34 cellular contexts compared by ENCODE assay signal in genomic region chr10:28186887-28187578, GRCh38.
"Had no signal": no experiment of that assay in that cellular context is flagged by ENCODE, and none has a peak within 500 bp of the region (broad histone marks: within the 10 kb centered on the region; RNA-seq: fewer than 3 reads in every experiment).

No MANE protein-coding gene starts in this region.

- H3K27me3 Mint-ChIP-seq: activated CD4-positive, alpha-beta memory T cell treated with anti-CD3 and anti-CD28 coated beads, Interleukin-2, amount 10 ng/mL, durations not matched to agents 7 days and 5 days; activated CD4-positive, alpha-beta T cell treated with anti-CD3 and anti-CD28 coated beads for 36 hours; activated CD4-positive, alpha-beta T cell treated with anti-CD3 and anti-CD28 coated beads, Interleukin-2, amount 10 ng/mL, durations not matched to agents 7 days and 5 days; activated CD8-positive, alpha-beta memory T cell treated with anti-CD3 and anti-CD28 coated beads, Interleukin-2, amount 10 ng/mL, durations not matched to agents 7 days and 5 days; activated naive CD8-positive, alpha-beta T cell treated with anti-CD3 and anti-CD28 coated beads for 36 hours; activated T-cell treated with anti-CD3 and anti-CD28 coated beads, Interleukin-2, amount 50 U/mL, for 24 hours had no signal

- H3K36me3 Mint-ChIP-seq: activated CD8-positive, alpha-beta memory T cell treated with anti-CD3 and anti-CD28 coated beads, Interleukin-2, amount 10 ng/mL, durations not matched to agents 7 days and 5 days; activated naive CD4-positive, alpha-beta T cell treated with anti-CD3 and anti-CD28 coated beads, Interleukin-2, amount 50 U/mL, for 72 hours; WTC11 had no signal

- H3K4me1 Mint-ChIP-seq: activated CD4-positive, alpha-beta memory T cell treated with anti-CD3 and anti-CD28 coated beads, Interleukin-2, amount 10 ng/mL, durations not matched to agents 7 days and 5 days had no signal

- ATAC-seq: activated CD4-positive, alpha-beta T cell treated with anti-CD3 and anti-CD28 coated beads for 36 hours; activated CD4-positive, CD25-positive, alpha-beta regulatory T cell treated with anti-CD3 and anti-CD28 coated beads, Interleukin-2, amount 50 U/mL, for 24 hours; activated CD8-positive, alpha-beta memory T cell treated with anti-CD3 and anti-CD28 coated beads, Interleukin-2, amount 10 ng/mL, durations not matched to agents 7 days and 5 days; activated CD8-positive, alpha-beta T cell treated with anti-CD3 and anti-CD28 coated beads, Interleukin-2, amount 10 ng/mL, durations not matched to agents 7 days and 5 days; activated naive CD4-positive, alpha-beta T cell treated with anti-CD3 and anti-CD28 coated beads, Interleukin-2, amount 50 U/mL, for 72 hours; body of pancreas; WTC11 had no signal

- DNase-seq: activated CD4-positive, alpha-beta memory T cell treated with anti-CD3 and anti-CD28 coated beads, Interleukin-2, amount 10 ng/mL, durations not matched to agents 7 days and 5 days; activated CD4-positive, alpha-beta T cell treated with anti-CD3 and anti-CD28 coated beads for 1 hour; activated CD4-positive, alpha-beta T cell treated with anti-CD3 and anti-CD28 coated beads for 36 hours; activated CD4-positive, alpha-beta T cell treated with anti-CD3 and anti-CD28 coated beads for 48 hours; activated CD4-positive, alpha-beta T cell treated with anti-CD3 and anti-CD28 coated beads, Interleukin-2, amount 10 ng/mL, durations not matched to agents 7 days and 5 days; activated CD4-positive, alpha-beta T cell treated with anti-CD3 and anti-CD28 coated beads, Interleukin-2, amount 50 U/mL, for 48 hours; activated CD4-positive, CD25-positive, alpha-beta regulatory T cell; activated CD8-positive, alpha-beta memory T cell treated with anti-CD3 and anti-CD28 coated beads for 24 hours; activated CD8-positive, alpha-beta memory T cell treated with anti-CD3 and anti-CD28 coated beads, Interleukin-2, amount 10 ng/mL, durations not matched to agents 7 days and 5 days; activated CD8-positive, alpha-beta memory T cell treated with anti-CD3 and anti-CD28 coated beads, Interleukin-2, amount 50 U/mL, for 48 hours; activated CD8-positive, alpha-beta T cell treated with anti-CD3 and anti-CD28 coated beads, Interleukin-2, amount 10 ng/mL, durations not matched to agents 7 days and 5 days; activated effector memory CD4-positive, alpha-beta T cell treated with anti-CD3 and anti-CD28 coated beads, Interleukin-2, amount 50 U/mL, for 16 hours; activated gamma-delta T cell treated with Interleukin-2 at 50 U/mL for 16 hours; activated naive CD4-positive, alpha-beta T cell; activated naive CD4-positive, alpha-beta T cell treated with anti-CD3 and anti-CD28 coated beads for 36 hours; activated naive CD4-positive, alpha-beta T cell treated with anti-CD3 and anti-CD28 coated beads, Interleukin-2, amount 50 U/mL, for 16 hours; activated naive CD8-positive, alpha-beta T cell treated with anti-CD3 and anti-CD28 coated beads for 36 hours; activated T-cell treated with anti-CD3 and anti-CD28 coated beads, Interleukin-2, amount 50 U/mL, for 24 hours; activated T-cell treated with anti-CD3 and anti-CD28 coated beads, Interleukin-2, amount 50 U/mL, for 48 hours; adrenal gland; amniotic stem cell; aorta; body of pancreas; brain microvascular endothelial cell; central memory CD4-positive, alpha-beta T cell; T-helper 1 cell; T-helper 2 cell; T-helper 9 cell; WERI-Rb-1 had no signal

- H3K4me3 Mint-ChIP-seq: activated CD4-positive, alpha-beta memory T cell treated with anti-CD3 and anti-CD28 coated beads, Interleukin-2, amount 10 ng/mL, durations not matched to agents 7 days and 5 days; activated CD4-positive, alpha-beta T cell treated with anti-CD3 and anti-CD28 coated beads for 36 hours; activated CD4-positive, alpha-beta T cell treated with anti-CD3 and anti-CD28 coated beads, Interleukin-2, amount 10 ng/mL, durations not matched to agents 7 days and 5 days; activated CD8-positive, alpha-beta memory T cell treated with anti-CD3 and anti-CD28 coated beads, Interleukin-2, amount 10 ng/mL, durations not matched to agents 7 days and 5 days; activated CD8-positive, alpha-beta T cell treated with anti-CD3 and anti-CD28 coated beads, Interleukin-2, amount 10 ng/mL, durations not matched to agents 7 days and 5 days; activated naive CD4-positive, alpha-beta T cell treated with anti-CD3 and anti-CD28 coated beads for 36 hours; activated naive CD8-positive, alpha-beta T cell treated with anti-CD3 and anti-CD28 coated beads for 36 hours; activated T-cell treated with anti-CD3 and anti-CD28 coated beads, Interleukin-2, amount 50 U/mL, for 24 hours; T-helper 1 cell treated with Interleukin-12 subunit alpha and Interleukin-12 subunit beta and Interleukin-4 antibody, amounts not matched to agents 30 μg/mL and 1 μg/mL, for 36 hours; T-helper 2 cell treated with Interferon-gamma antibody and Interleukin-4, amounts not matched to agents 5 μg/mL and 100 μg/mL, for 36 hours; WTC11 had no signal

- H3K27ac Mint-ChIP-seq: activated CD4-positive, alpha-beta memory T cell treated with anti-CD3 and anti-CD28 coated beads, Interleukin-2, amount 10 ng/mL, durations not matched to agents 7 days and 5 days; activated CD4-positive, alpha-beta T cell treated with anti-CD3 and anti-CD28 coated beads for 36 hours; activated CD4-positive, alpha-beta T cell treated with anti-CD3 and anti-CD28 coated beads, Interleukin-2, amount 10 ng/mL, durations not matched to agents 7 days and 5 days; activated CD8-positive, alpha-beta memory T cell treated with anti-CD3 and anti-CD28 coated beads, Interleukin-2, amount 10 ng/mL, durations not matched to agents 7 days and 5 days; activated CD8-positive, alpha-beta T cell treated with anti-CD3 and anti-CD28 coated beads, Interleukin-2, amount 10 ng/mL, durations not matched to agents 7 days and 5 days; activated naive CD4-positive, alpha-beta T cell treated with anti-CD3 and anti-CD28 coated beads for 36 hours; activated naive CD4-positive, alpha-beta T cell treated with anti-CD3 and anti-CD28 coated beads, Interleukin-2, amount 50 U/mL, for 72 hours; activated naive CD8-positive, alpha-beta T cell treated with anti-CD3 and anti-CD28 coated beads for 36 hours; activated T-cell treated with anti-CD3 and anti-CD28 coated beads, Interleukin-2, amount 50 U/mL, for 24 hours; T-helper 1 cell treated with Interleukin-12 subunit alpha and Interleukin-12 subunit beta and Interleukin-4 antibody, amounts not matched to agents 30 μg/mL and 1 μg/mL, for 36 hours; T-helper 2 cell treated with Interferon-gamma antibody and Interleukin-4, amounts not matched to agents 5 μg/mL and 100 μg/mL, for 36 hours; WTC11 had no signal

- H3K9me3 Mint-ChIP-seq: activated CD4-positive, alpha-beta memory T cell treated with anti-CD3 and anti-CD28 coated beads, Interleukin-2, amount 10 ng/mL, durations not matched to agents 7 days and 5 days; activated CD4-positive, alpha-beta T cell treated with anti-CD3 and anti-CD28 coated beads, Interleukin-2, amount 10 ng/mL, durations not matched to agents 7 days and 5 days; activated naive CD4-positive, alpha-beta T cell treated with anti-CD3 and anti-CD28 coated beads for 36 hours; activated naive CD4-positive, alpha-beta T cell treated with anti-CD3 and anti-CD28 coated beads, Interleukin-2, amount 50 U/mL, for 72 hours; activated T-cell treated with anti-CD3 and anti-CD28 coated beads, Interleukin-2, amount 50 U/mL, for 24 hours; T-helper 1 cell treated with Interleukin-12 subunit alpha and Interleukin-12 subunit beta and Interleukin-4 antibody, amounts not matched to agents 30 μg/mL and 1 μg/mL, for 36 hours; T-helper 2 cell treated with Interferon-gamma antibody and Interleukin-4, amounts not matched to agents 5 μg/mL and 100 μg/mL, for 36 hours; WTC11 had no signal
